1 cellular context compared by ENCODE assay signal in the genomic region with DNA sequence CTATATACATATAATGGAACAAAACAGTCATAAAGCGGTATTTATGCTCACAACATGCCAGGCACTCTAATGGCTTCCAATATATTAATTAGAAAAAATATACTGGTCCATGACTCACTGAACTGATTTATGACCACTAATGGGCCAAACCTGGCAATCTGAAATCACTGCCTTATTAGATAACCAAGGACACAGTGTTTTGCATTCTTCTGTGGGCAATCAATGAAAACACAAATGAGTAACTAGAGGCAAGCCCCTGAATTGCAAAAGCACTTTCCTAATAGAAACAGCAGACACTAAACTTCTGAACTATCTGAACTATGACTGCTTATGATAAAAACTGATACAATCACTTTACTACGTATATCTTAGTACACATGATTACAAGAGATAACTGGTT.
TF ChIP-seq lines count a peak whose summit lies in the region.

No MANE protein-coding gene starts in this region.

TF ChIP-seq in HepG2, 621 proteins besides CTCF, POLR2A, EP300 and RAD21 (continued from another document and continues in another):
- TF ChIP-seq, protein P1, sequence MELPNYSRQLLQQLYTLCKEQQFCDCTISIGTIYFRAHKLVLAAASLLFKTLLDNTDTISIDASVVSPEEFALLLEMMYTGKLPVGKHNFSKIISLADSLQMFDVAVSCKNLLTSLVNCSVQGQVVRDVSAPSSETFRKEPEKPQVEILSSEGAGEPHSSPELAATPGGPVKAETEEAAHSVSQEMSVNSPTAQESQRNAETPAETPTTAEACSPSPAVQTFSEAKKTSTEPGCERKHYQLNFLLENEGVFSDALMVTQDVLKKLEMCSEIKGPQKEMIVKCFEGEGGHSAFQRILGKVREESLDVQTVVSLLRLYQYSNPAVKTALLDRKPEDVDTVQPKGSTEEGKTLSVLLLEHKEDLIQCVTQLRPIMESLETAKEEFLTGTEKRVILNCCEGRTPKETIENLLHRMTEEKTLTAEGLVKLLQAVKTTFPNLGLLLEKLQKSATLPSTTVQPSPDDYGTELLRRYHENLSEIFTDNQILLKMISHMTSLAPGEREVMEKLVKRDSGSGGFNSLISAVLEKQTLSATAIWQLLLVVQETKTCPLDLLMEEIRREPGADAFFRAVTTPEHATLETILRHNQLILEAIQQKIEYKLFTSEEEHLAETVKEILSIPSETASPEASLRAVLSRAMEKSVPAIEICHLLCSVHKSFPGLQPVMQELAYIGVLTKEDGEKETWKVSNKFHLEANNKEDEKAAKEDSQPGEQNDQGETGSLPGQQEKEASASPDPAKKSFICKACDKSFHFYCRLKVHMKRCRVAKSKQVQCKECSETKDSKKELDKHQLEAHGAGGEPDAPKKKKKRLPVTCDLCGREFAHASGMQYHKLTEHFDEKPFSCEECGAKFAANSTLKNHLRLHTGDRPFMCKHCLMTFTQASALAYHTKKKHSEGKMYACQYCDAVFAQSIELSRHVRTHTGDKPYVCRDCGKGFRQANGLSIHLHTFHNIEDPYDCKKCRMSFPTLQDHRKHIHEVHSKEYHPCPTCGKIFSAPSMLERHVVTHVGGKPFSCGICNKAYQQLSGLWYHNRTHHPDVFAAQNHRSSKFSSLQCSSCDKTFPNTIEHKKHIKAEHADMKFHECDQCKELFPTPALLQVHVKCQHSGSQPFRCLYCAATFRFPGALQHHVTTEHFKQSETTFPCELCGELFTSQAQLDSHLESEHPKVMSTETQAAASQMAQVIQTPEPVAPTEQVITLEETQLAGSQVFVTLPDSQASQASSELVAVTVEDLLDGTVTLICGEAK (IDR thresholded peaks at IDR 0.05), result no peak
- TF ChIP-seq, protein P1 (CRISPR knock-in tag; IDR thresholded peaks at IDR 0.05), result no peak
- peak; percentile 30; the same call in 1 of the 2 replicates for TF ChIP-seq RXRB (CRISPR knock-in tag; IDR thresholded peaks at IDR 0.05; ENCODE audit: borderline replicate concordance)
- TF ChIP-seq ZNF546 (CRISPR knock-in tag; conservative IDR thresholded peaks at IDR 0.05), result no peak
- TF ChIP-seq ARNTL (CRISPR knock-in tag; IDR thresholded peaks at IDR 0.05), result no peak
- no peak for TF ChIP-seq MIER3 (CRISPR knock-in tag; IDR thresholded peaks at IDR 0.05; ENCODE audit: borderline replicate concordance)
- TF ChIP-seq EEA1 (CRISPR knock-in tag; IDR thresholded peaks at IDR 0.05; ENCODE audit: borderline replicate concordance), result no peak
- no peak for TF ChIP-seq JARID2 (CRISPR knock-in tag; IDR thresholded peaks at IDR 0.05; ENCODE audit: insufficient replicate concordance)
- TF ChIP-seq RXRA (CRISPR knock-in tag; IDR thresholded peaks at IDR 0.05), result no peak
- TF ChIP-seq ZSCAN29 (CRISPR knock-in tag; conservative IDR thresholded peaks at IDR 0.05), result no peak
- TF ChIP-seq, protein P2, sequence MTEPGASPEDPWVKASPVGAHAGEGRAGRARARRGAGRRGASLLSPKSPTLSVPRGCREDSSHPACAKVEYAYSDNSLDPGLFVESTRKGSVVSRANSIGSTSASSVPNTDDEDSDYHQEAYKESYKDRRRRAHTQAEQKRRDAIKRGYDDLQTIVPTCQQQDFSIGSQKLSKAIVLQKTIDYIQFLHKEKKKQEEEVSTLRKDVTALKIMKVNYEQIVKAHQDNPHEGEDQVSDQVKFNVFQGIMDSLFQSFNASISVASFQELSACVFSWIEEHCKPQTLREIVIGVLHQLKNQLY (CRISPR knock-in tag; IDR thresholded peaks at IDR 0.05), result no peak
- TF ChIP-seq, protein P3, sequence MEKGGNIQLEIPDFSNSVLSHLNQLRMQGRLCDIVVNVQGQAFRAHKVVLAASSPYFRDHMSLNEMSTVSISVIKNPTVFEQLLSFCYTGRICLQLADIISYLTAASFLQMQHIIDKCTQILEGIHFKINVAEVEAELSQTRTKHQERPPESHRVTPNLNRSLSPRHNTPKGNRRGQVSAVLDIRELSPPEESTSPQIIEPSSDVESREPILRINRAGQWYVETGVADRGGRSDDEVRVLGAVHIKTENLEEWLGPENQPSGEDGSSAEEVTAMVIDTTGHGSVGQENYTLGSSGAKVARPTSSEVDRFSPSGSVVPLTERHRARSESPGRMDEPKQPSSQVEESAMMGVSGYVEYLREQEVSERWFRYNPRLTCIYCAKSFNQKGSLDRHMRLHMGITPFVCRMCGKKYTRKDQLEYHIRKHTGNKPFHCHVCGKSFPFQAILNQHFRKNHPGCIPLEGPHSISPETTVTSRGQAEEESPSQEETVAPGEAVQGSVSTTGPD (CRISPR knock-in tag; IDR thresholded peaks at IDR 0.05), result no peak
- no peak for TF ChIP-seq SAFB2 (CRISPR knock-in tag; IDR thresholded peaks at IDR 0.05; ENCODE audit: borderline replicate concordance, low read depth)
- no peak for TF ChIP-seq ZNF354B (CRISPR knock-in tag; IDR thresholded peaks at IDR 0.05)
- TF ChIP-seq HDAC2 (CRISPR knock-in tag; IDR thresholded peaks at IDR 0.05), result peak; percentile 63
- 0 out of 2 replicates have a peak, but pooled peaks have one; percentile 26 for TF ChIP-seq TARDBP (CRISPR knock-in tag; IDR thresholded peaks at IDR 0.05)
- TF ChIP-seq KLF16 (CRISPR knock-in tag; IDR thresholded peaks at IDR 0.05), result no peak
- peak; percentile 36; the same call in 1 of the 2 replicates for TF ChIP-seq NCOR1 (IDR thresholded peaks at IDR 0.05; ENCODE audit: borderline replicate concordance, low read length)
- TF ChIP-seq BRD4 (CRISPR knock-in tag; IDR thresholded peaks at IDR 0.05), result no peak
- TF ChIP-seq, protein P4, sequence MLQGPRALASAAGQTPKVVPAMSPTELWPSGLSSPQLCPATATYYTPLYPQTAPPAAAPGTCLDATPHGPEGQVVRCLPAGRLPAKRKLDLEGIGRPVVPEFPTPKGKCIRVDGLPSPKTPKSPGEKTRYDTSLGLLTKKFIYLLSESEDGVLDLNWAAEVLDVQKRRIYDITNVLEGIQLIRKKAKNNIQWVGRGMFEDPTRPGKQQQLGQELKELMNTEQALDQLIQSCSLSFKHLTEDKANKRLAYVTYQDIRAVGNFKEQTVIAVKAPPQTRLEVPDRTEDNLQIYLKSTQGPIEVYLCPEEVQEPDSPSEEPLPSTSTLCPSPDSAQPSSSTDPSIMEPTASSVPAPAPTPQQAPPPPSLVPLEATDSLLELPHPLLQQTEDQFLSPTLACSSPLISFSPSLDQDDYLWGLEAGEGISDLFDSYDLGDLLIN (CRISPR knock-in tag; IDR thresholded peaks at IDR 0.05; ENCODE audit: borderline replicate concordance), result no peak
- 0 out of 2 replicates have a peak, but pooled peaks have one; percentile 21 for TF ChIP-seq ZNF264 (CRISPR knock-in tag; IDR thresholded peaks at IDR 0.05)
- no peak for TF ChIP-seq SSRP1 (CRISPR knock-in tag; IDR thresholded peaks at IDR 0.05)
- TF ChIP-seq HNRNPLL (IDR thresholded peaks at IDR 0.05; ENCODE audit: low read depth, low read length, poor library complexity, severe bottlenecking), result no peak
- TF ChIP-seq, protein P5, sequence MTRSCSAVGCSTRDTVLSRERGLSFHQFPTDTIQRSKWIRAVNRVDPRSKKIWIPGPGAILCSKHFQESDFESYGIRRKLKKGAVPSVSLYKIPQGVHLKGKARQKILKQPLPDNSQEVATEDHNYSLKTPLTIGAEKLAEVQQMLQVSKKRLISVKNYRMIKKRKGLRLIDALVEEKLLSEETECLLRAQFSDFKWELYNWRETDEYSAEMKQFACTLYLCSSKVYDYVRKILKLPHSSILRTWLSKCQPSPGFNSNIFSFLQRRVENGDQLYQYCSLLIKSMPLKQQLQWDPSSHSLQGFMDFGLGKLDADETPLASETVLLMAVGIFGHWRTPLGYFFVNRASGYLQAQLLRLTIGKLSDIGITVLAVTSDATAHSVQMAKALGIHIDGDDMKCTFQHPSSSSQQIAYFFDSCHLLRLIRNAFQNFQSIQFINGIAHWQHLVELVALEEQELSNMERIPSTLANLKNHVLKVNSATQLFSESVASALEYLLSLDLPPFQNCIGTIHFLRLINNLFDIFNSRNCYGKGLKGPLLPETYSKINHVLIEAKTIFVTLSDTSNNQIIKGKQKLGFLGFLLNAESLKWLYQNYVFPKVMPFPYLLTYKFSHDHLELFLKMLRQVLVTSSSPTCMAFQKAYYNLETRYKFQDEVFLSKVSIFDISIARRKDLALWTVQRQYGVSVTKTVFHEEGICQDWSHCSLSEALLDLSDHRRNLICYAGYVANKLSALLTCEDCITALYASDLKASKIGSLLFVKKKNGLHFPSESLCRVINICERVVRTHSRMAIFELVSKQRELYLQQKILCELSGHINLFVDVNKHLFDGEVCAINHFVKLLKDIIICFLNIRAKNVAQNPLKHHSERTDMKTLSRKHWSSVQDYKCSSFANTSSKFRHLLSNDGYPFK (CRISPR knock-in tag; IDR thresholded peaks at IDR 0.05; ENCODE audit: borderline replicate concordance), result no peak
- TF ChIP-seq, protein P6, sequence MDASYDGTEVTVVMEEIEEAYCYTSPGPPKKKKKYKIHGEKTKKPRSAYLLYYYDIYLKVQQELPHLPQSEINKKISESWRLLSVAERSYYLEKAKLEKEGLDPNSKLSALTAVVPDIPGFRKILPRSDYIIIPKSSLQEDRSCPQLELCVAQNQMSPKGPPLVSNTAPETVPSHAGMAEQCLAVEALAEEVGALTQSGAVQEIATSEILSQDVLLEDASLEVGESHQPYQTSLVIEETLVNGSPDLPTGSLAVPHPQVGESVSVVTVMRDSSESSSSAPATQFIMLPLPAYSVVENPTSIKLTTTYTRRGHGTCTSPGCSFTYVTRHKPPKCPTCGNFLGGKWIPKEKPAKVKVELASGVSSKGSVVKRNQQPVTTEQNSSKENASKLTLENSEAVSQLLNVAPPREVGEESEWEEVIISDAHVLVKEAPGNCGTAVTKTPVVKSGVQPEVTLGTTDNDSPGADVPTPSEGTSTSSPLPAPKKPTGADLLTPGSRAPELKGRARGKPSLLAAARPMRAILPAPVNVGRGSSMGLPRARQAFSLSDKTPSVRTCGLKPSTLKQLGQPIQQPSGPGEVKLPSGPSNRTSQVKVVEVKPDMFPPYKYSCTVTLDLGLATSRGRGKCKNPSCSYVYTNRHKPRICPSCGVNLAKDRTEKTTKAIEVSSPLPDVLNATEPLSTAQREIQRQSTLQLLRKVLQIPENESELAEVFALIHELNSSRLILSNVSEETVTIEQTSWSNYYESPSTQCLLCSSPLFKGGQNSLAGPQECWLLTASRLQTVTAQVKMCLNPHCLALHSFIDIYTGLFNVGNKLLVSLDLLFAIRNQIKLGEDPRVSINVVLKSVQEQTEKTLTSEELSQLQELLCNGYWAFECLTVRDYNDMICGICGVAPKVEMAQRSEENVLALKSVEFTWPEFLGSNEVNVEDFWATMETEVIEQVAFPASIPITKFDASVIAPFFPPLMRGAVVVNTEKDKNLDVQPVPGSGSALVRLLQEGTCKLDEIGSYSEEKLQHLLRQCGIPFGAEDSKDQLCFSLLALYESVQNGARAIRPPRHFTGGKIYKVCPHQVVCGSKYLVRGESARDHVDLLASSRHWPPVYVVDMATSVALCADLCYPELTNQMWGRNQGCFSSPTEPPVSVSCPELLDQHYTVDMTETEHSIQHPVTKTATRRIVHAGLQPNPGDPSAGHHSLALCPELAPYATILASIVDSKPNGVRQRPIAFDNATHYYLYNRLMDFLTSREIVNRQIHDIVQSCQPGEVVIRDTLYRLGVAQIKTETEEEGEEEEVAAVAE (CRISPR knock-in tag; IDR thresholded peaks at IDR 0.05; ENCODE audit: borderline replicate concordance), result no peak
- TF ChIP-seq ZBTB20 (CRISPR knock-in tag; IDR thresholded peaks at IDR 0.05; ENCODE audit: borderline replicate concordance, low read depth), result no peak
- TF ChIP-seq ZNF782 (CRISPR knock-in tag; IDR thresholded peaks at IDR 0.05; ENCODE audit: borderline replicate concordance), result no peak
- no peak for TF ChIP-seq MTA3 (CRISPR knock-in tag; IDR thresholded peaks at IDR 0.05)
- TF ChIP-seq MYNN (CRISPR knock-in tag; IDR thresholded peaks at IDR 0.05; ENCODE audit: low read depth), result no peak
- TF ChIP-seq, protein P7, sequence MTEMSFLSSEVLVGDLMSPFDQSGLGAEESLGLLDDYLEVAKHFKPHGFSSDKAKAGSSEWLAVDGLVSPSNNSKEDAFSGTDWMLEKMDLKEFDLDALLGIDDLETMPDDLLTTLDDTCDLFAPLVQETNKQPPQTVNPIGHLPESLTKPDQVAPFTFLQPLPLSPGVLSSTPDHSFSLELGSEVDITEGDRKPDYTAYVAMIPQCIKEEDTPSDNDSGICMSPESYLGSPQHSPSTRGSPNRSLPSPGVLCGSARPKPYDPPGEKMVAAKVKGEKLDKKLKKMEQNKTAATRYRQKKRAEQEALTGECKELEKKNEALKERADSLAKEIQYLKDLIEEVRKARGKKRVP (CRISPR knock-in tag; IDR thresholded peaks at IDR 0.05), result no peak
- no peak for TF ChIP-seq PPARG (CRISPR knock-in tag; conservative IDR thresholded peaks at IDR 0.05)
- TF ChIP-seq, protein P8, sequence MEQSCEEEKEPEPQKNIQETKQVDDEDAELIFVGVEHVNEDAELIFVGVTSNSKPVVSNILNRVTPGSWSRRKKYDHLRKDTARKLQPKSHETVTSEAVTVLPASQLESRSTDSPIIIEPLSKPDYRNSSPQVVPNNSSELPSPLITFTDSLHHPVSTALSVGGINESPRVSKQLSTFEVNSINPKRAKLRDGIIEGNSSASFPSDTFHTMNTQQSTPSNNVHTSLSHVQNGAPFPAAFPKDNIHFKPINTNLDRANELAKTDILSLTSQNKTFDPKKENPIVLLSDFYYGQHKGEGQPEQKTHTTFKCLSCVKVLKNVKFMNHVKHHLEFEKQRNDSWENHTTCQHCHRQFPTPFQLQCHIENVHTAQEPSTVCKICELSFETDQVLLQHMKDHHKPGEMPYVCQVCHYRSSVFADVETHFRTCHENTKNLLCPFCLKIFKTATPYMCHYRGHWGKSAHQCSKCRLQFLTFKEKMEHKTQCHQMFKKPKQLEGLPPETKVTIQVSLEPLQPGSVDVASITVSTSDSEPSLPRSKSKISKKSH (CRISPR knock-in tag; IDR thresholded peaks at IDR 0.05; ENCODE audit: borderline replicate concordance), result no peak
- no peak for TF ChIP-seq FOXK2 (IDR thresholded peaks at IDR 0.05)
- peak; percentile 21; the same call in 1 of the 2 replicates for TF ChIP-seq GATAD1 (CRISPR knock-in tag; IDR thresholded peaks at IDR 0.05)
- no peak for TF ChIP-seq TBP (CRISPR knock-in tag; IDR thresholded peaks at IDR 0.05)
- TF ChIP-seq MYC (CRISPR knock-in tag; IDR thresholded peaks at IDR 0.05; ENCODE audit: borderline replicate concordance), result no peak
